27 cellular contexts compared by ENCODE assay signal in genomic region chr2:172326211-172326509, GRCh38.
"Had no signal": no experiment of that assay in that cellular context is flagged by ENCODE, and none has a peak within 500 bp of the region (broad histone marks: within the 10 kb centered on the region; RNA-seq: fewer than 3 reads in every experiment).

No MANE protein-coding gene starts in this region.

- DNase-seq: cerebellar nuclear complex; effector CD8-positive, alpha-beta T cell; endodermal cell; foreskin keratinocyte; heart left ventricle; hippocampal formation; left cardiac atrium; left lung; mesendoderm; midbrain; right lobe of liver; stimulated activated CD4-positive, alpha-beta T cell treated with anti-CD3 and anti-CD28 coated beads, Interleukin-2, amount 100 ng/mL, for 24 hours; stimulated activated CD4-positive, alpha-beta T cell treated with anti-CD3 and anti-CD28 coated beads, Interleukin-4, amount 100 ng/mL, for 24 hours; stimulated activated naive CD4-positive, alpha-beta T cell treated with Interleukin-2 at 50 U/mL for 16 hours; stomach had no signal

- H3K9me3 ChIP-seq: heart left ventricle, left lung, neutrophil, right lobe of liver, stomach, thyroid gland had no signal

- H3K79me2 ChIP-seq: parathyroid adenoma had no signal

- H3K9ac ChIP-seq: parathyroid adenoma had no signal

- H3K4me1 ChIP-seq: gastroesophageal sphincter, parathyroid adenoma, right lobe of liver had no signal

- H3K4me3 ChIP-seq: gastroesophageal sphincter, heart left ventricle, left lung, right lobe of liver, stomach, thyroid gland had no signal

- ATAC-seq: esophagus mucosa; foreskin keratinocyte; gastroesophageal sphincter; left cardiac atrium; left lung; natural killer cell treated with Interleukin-12 subunit alpha and Interleukin-12 subunit beta and Interleukin-15 and Interleukin-18, amount 100 ng/mL, for 72 hours; right lobe of liver; stimulated activated effector memory CD8-positive, alpha-beta T cell treated with anti-CD3 and anti-CD28 coated beads, Interleukin-12 subunit alpha, Interleukin-12 subunit beta, amount 100 ng/mL, for 72 hours had no signal

- H3K27ac ChIP-seq: epithelial cell of prostate, foreskin keratinocyte, gastroesophageal sphincter, left lung, neutrophil, parathyroid adenoma, right lobe of liver, stomach, thyroid gland had no signal

- H3K9me3 Mint-ChIP-seq: dendritic cell treated with granulocyte-macrophage colony-stimulating factor and Interleukin-4, amounts not matched to agents 40 ng/mL and 50 ng/mL, for 4 days; natural killer cell treated with Interleukin-12 subunit alpha and Interleukin-12 subunit beta and Interleukin-15 and Interleukin-18, amount 100 ng/mL, for 72 hours; type B pancreatic cell had no signal

- H2AFZ ChIP-seq: parathyroid adenoma had no signal

- H3K4me3 Mint-ChIP-seq: dendritic cell treated with granulocyte-macrophage colony-stimulating factor and Interleukin-4, amounts not matched to agents 40 ng/mL and 50 ng/mL, for 4 days; endodermal cell; natural killer cell treated with Interleukin-12 subunit alpha and Interleukin-12 subunit beta and Interleukin-15 and Interleukin-18, amount 100 ng/mL, for 72 hours; neural crest cell; stimulated activated effector memory CD8-positive, alpha-beta T cell treated with anti-CD3 and anti-CD28 coated beads, Interleukin-12 subunit alpha, Interleukin-12 subunit beta, amount 100 ng/mL, for 72 hours; type B pancreatic cell had no signal

- H3K36me3 Mint-ChIP-seq: natural killer cell treated with Interleukin-12 subunit alpha and Interleukin-12 subunit beta and Interleukin-15 and Interleukin-18, amount 100 ng/mL, for 72 hours; stimulated activated effector memory CD8-positive, alpha-beta T cell treated with anti-CD3 and anti-CD28 coated beads, Interleukin-12 subunit alpha, Interleukin-12 subunit beta, amount 100 ng/mL, for 72 hours; type B pancreatic cell had no signal

- H3K27me3 Mint-ChIP-seq: type B pancreatic cell had no signal

- H3K4me1 Mint-ChIP-seq: stimulated activated effector memory CD8-positive, alpha-beta T cell treated with anti-CD3 and anti-CD28 coated beads, Interleukin-12 subunit alpha, Interleukin-12 subunit beta, amount 100 ng/mL, for 72 hours had no signal

- H3K27ac Mint-ChIP-seq: dendritic cell treated with granulocyte-macrophage colony-stimulating factor and Interleukin-4, amounts not matched to agents 40 ng/mL and 50 ng/mL, for 4 days; endodermal cell; natural killer cell treated with Interleukin-12 subunit alpha and Interleukin-12 subunit beta and Interleukin-15 and Interleukin-18, amount 100 ng/mL, for 72 hours; progenitor cell of endocrine pancreas; stimulated activated effector memory CD8-positive, alpha-beta T cell treated with anti-CD3 and anti-CD28 coated beads, Interleukin-12 subunit alpha, Interleukin-12 subunit beta, amount 100 ng/mL, for 72 hours; type B pancreatic cell had no signal

- H3K27me3 ChIP-seq: foreskin keratinocyte, gastroesophageal sphincter, heart left ventricle, left lung, neutrophil, right lobe of liver, stomach, thyroid gland had no signal

- H3K36me3 ChIP-seq: gastroesophageal sphincter, heart left ventricle, left lung, neutrophil, right lobe of liver, stomach, thyroid gland had no signal
